Comparison of ENCODE assay signal across 11 cellular contexts in the genomic region with DNA sequence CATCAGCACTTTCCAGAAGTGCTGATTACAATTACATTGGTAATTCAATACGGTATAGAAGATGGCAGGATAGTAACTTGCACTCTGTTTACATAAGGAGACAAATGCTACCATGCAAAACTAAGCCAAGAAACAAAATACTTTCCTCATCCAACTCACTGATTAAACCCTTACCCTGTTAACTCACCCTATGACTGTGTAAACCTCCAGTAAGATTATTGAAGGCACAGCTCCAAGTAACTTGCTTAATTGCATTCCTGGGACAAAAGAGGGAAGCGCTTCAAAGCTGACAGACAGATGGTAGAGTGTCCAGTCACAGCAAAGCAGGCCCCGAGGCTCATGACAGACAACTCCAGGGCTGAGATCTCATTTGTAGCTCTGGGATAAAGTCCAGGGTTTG. TPM values are rescaled to one million over a fixed set of nuclear protein-coding genes. Genes with fewer than 3 reads are reported as not detected.
A peak's percentile ranks its signal among the peaks of the same experiment; 100 is the strongest.
DNase-seq lines count a peak whose midpoint lies in the region; ATAC-seq and TF ChIP-seq lines count a peak whose summit lies in the region.
"Had no signal": no experiment of that assay in that cellular context is flagged by ENCODE, and none has a peak within 500 bp of the region (broad histone marks: within the 10 kb centered on the region; RNA-seq: fewer than 3 reads in every experiment).

No MANE protein-coding gene starts in this region.

- H3K4ac ChIP-seq in trophoblast cell (ENCODE audit: low read depth, low read length), result no peak overlapping the region

- H3K36me3 Mint-ChIP-seq in activated CD4-positive, alpha-beta memory T cell treated with anti-CD3 and anti-CD28 coated beads, Interleukin-2, amount 10 ng/mL, durations not matched to agents 7 days and 5 days (ENCODE audit: low read depth), result no peaks in the 10 kb centered on the region
- H3K36me3 Mint-ChIP-seq in CD4-positive, alpha-beta T cell (ENCODE audit: low read depth), result no peaks in the 10 kb centered on the region

- TF ChIP-seq POLR2A in erythroblast (IDR thresholded peaks at IDR 0.05; ENCODE audit: low read length), result no peak

- H3K27me3 Mint-ChIP-seq in activated CD4-positive, alpha-beta memory T cell treated with anti-CD3 and anti-CD28 coated beads, Interleukin-2, amount 10 ng/mL, durations not matched to agents 7 days and 5 days, result peaks cover 11% of the 10 kb centered on the region
- H3K27me3 Mint-ChIP-seq in CD4-positive, alpha-beta T cell, result peaks cover 11% of the 10 kb centered on the region

- no peak overlapping the region for H2AFZ ChIP-seq in trophoblast cell (ENCODE audit: insufficient read depth, low read length, poor library complexity)

- no peaks in the 10 kb centered on the region for H3K27me3 ChIP-seq in trophoblast cell (ENCODE audit: insufficient read depth, low read length)
- H3K27me3 ChIP-seq in CD4-positive, alpha-beta T cell (ENCODE audit: control insufficient read depth, insufficient read depth, low read length), result no peaks in the 10 kb centered on the region

- H3K4me2 ChIP-seq in trophoblast cell (ENCODE audit: low read length), result no peak overlapping the region

- no peak for ATAC-seq in CD4-positive, alpha-beta T cell (ENCODE audit: poor library complexity)
- ATAC-seq: K562 had no signal

- no peak overlapping the region for H4K91ac ChIP-seq in trophoblast cell (ENCODE audit: low read depth, low read length)

- intact Hi-C loops in CD4-positive, alpha-beta T cell (cut with DNase I, micrococcal nuclease), result no loop called here

- no peaks in the 10 kb centered on the region for H3K9me3 Mint-ChIP-seq in activated CD4-positive, alpha-beta memory T cell treated with anti-CD3 and anti-CD28 coated beads, Interleukin-2, amount 10 ng/mL, durations not matched to agents 7 days and 5 days
- H3K9me3 Mint-ChIP-seq in CD4-positive, alpha-beta T cell, result no peaks in the 10 kb centered on the region

- no CpG with 5 or more reads among the region's 3 CpGs for WGBS in trophoblast cell (ENCODE audit: extremely low coverage, insufficient coverage, insufficient read length)

- CTCF ChIA-PET in activated CD4-positive, alpha-beta memory T cell treated with anti-CD3 and anti-CD28 coated beads, Interleukin-2, amount 10 ng/mL, durations not matched to agents 7 days and 5 days (lab: Charles Lee), result no interaction called here
- CTCF ChIA-PET in CD4-positive, alpha-beta T cell (lab: Charles Lee), result no interaction called here

- no peak overlapping the region for H3K9ac ChIP-seq in trophoblast cell (ENCODE audit: low read length)

- no peak overlapping the region for H2BK5ac ChIP-seq in trophoblast cell (ENCODE audit: low read depth, low read length, poor library complexity)

- H3K4me1 Mint-ChIP-seq in activated CD4-positive, alpha-beta memory T cell treated with anti-CD3 and anti-CD28 coated beads, Interleukin-2, amount 10 ng/mL, durations not matched to agents 7 days and 5 days, result peaks cover 6% of the 10 kb centered on the region
- H3K4me1 Mint-ChIP-seq in CD4-positive, alpha-beta T cell (ENCODE audit: low read depth), result peaks cover 5% of the 10 kb centered on the region

- H2BK120ac ChIP-seq in trophoblast cell (ENCODE audit: insufficient read depth, low read length, poor library complexity), result no peak overlapping the region

- H3K27ac ChIP-seq in trophoblast cell (ENCODE audit: low read depth, low read length), result no peak overlapping the region
- no peak overlapping the region for H3K27ac ChIP-seq in CD4-positive, alpha-beta T cell (ENCODE audit: low read depth, low read length)

- no peak overlapping the region for H3K27ac Mint-ChIP-seq in activated CD4-positive, alpha-beta memory T cell treated with anti-CD3 and anti-CD28 coated beads, Interleukin-2, amount 10 ng/mL, durations not matched to agents 7 days and 5 days
- no peak overlapping the region for H3K27ac Mint-ChIP-seq in CD4-positive, alpha-beta T cell

- no peak overlapping the region for H2BK12ac ChIP-seq in trophoblast cell (ENCODE audit: low read length)

- no peaks in the 10 kb centered on the region for H3K79me1 ChIP-seq in trophoblast cell (ENCODE audit: low read length)

- peak; percentile 80 for DNase-seq in ELF-1 (ENCODE audit: low read depth, low spot score)
- DNase-seq in NCI-H748 (lab: John Stamatoyannopoulos, UW; ENCODE audit: unreplicated experiment), result peak; percentile 81
- DNase-seq in fibroblast of the aortic adventitia (ENCODE audit: low read depth), result peak; percentile 80
- peak; percentile 86 to 88 for DNase-seq in trophoblast cell
- DNase-seq in activated CD4-positive, alpha-beta memory T cell treated with anti-CD3 and anti-CD28 coated beads, Interleukin-2, amount 10 ng/mL, durations not matched to agents 7 days and 5 days, result no peak
- no peak for DNase-seq in erythroblast (lab: John Stamatoyannopoulos, UW)
- DNase-seq in CD4-positive, alpha-beta T cell, result no peak
- no peak for DNase-seq in SIG-M5 treated with dmso at 0.1 percent for 504 hours (lab: John Stamatoyannopoulos, UW; ENCODE audit: unreplicated experiment)
- DNase-seq: activated gamma-delta T cell, hypothalamus had no signal

- H3K18ac ChIP-seq in trophoblast cell (ENCODE audit: low read length), result no peak overlapping the region

- no peaks in the 10 kb centered on the region for H3K9me3 ChIP-seq in trophoblast cell (ENCODE audit: insufficient read depth, low read depth, low read length)
- no peaks in the 10 kb centered on the region for H3K9me3 ChIP-seq in CD4-positive, alpha-beta T cell (ENCODE audit: control insufficient read depth, low read length)

- no peak overlapping the region for H3K4me3 Mint-ChIP-seq in activated CD4-positive, alpha-beta memory T cell treated with anti-CD3 and anti-CD28 coated beads, Interleukin-2, amount 10 ng/mL, durations not matched to agents 7 days and 5 days
- no peak overlapping the region for H3K4me3 Mint-ChIP-seq in CD4-positive, alpha-beta T cell

- POLR2A ChIA-PET in activated CD4-positive, alpha-beta memory T cell treated with anti-CD3 and anti-CD28 coated beads, Interleukin-2, amount 10 ng/mL, durations not matched to agents 7 days and 5 days (lab: Charles Lee), result interaction anchor here (0.6 kb wide), 1 partner anchor 221 kb away, joined by 3 read pairs; no protein-coding TSS in a partner anchor
- POLR2A ChIA-PET in CD4-positive, alpha-beta T cell (lab: Charles Lee), result no interaction called here

- H2AK5ac ChIP-seq in trophoblast cell (ENCODE audit: low read length), result no peak overlapping the region

- H3K36me3 ChIP-seq in trophoblast cell (ENCODE audit: control insufficient read depth in 1 of 2, insufficient read depth in 2 of 2, low read length in 2 of 2), result no peaks in the 10 kb centered on the region

- H4K12ac ChIP-seq in trophoblast cell (ENCODE audit: low read depth, low read length), result no peak overlapping the region

- peaks cover 0 to 3% of the 10 kb centered on the region in 2 experiments for H3K4me1 ChIP-seq in trophoblast cell (ENCODE audit: control insufficient read depth in 1 of 2, insufficient read depth in 2 of 2, low read length in 2 of 2)

- TF ChIP-seq CTCF in fibroblast of the aortic adventitia (IDR thresholded peaks at IDR 0.05; ENCODE audit: insufficient read depth, low read length), result no peak
- TF ChIP-seq CTCF in CD4-positive, alpha-beta T cell (IDR thresholded peaks at IDR 0.05), result no peak

- no peak overlapping the region for H3K23ac ChIP-seq in trophoblast cell (ENCODE audit: low read length)

- H4K8ac ChIP-seq in trophoblast cell (ENCODE audit: low read depth, low read length), result no peak overlapping the region

- H3K4me3 ChIP-seq in fibroblast of the aortic adventitia (ENCODE audit: low read depth, low read length) (no peak overlapping the region), trophoblast cell (ENCODE audit: low read depth, low read length) (no peak overlapping the region)
- H3K4me3 ChIP-seq: K562 had no signal

- no peaks in the 10 kb centered on the region for H3K79me2 ChIP-seq in trophoblast cell (ENCODE audit: control insufficient read depth, insufficient read depth, low read length, poor library complexity)

- H3K14ac ChIP-seq in trophoblast cell (ENCODE audit: low read length), result no peak overlapping the region

RNA-seq across cellular contexts. Expression of gene KIF16B, which starts 6.9 kb away (rescaled TPM):
- 14.5 and 17.7 TPM in 2 replicates for total RNA-seq in fibroblast of the aortic adventitia (ENCODE audit: low replicate concordance)
- polyA plus RNA-seq in trophoblast cell (2013), result 11.9 and 12.3 TPM in 2 replicates
- total RNA-seq in activated CD4-positive, alpha-beta memory T cell treated with anti-CD3 and anti-CD28 coated beads, Interleukin-2, amount 10 ng/mL, durations not matched to agents 7 days and 5 days, result 1 to 10 TPM; 8.8 to 8.9 TPM
- 10 to 100 TPM; 10.2 to 11.5 TPM for total RNA-seq in CD4-positive, alpha-beta T cell

Comparison
In these comparisons a context has a peak if more than half of its experiments do, and no peak if none do; other contexts are left out.
1. DNase-seq: peak in ELF-1 (single experiment), NCI-H748 (single experiment), fibroblast of the aortic adventitia (single experiment) and trophoblast cell (2 of 2); none in activated CD4-positive, alpha-beta memory T cell treated with anti-CD3 and anti-CD28 coated beads, Interleukin-2, amount 10 ng/mL, durations not matched to agents 7 days and 5 days (single experiment), erythroblast (0 of 2), CD4-positive, alpha-beta T cell (0 of 10) and SIG-M5 treated with dmso at 0.1 percent for 504 hours (single experiment).